In genomic region chr12:47236109-47236714, GRCh38 we compare ENCODE assay signal across 11 cellular contexts.
DNase-seq lines count a peak whose midpoint lies in the region; ATAC-seq and TF ChIP-seq lines count a peak whose summit lies in the region.
"Had no signal": no experiment of that assay in that cellular context is flagged by ENCODE, and none has a peak within 500 bp of the region (broad histone marks: within the 10 kb centered on the region; RNA-seq: fewer than 3 reads in every experiment).

No MANE protein-coding gene starts in this region.

- no peaks in the 10 kb centered on the region for H3K27me3 Mint-ChIP-seq in natural killer cell (ENCODE audit: low read depth in 2 of 2)
- H3K27me3 Mint-ChIP-seq in natural killer cell treated with Interleukin-12 subunit alpha and Interleukin-12 subunit beta and Interleukin-15 and Interleukin-18, amount 100 ng/mL, for 72 hours, result no peaks in the 10 kb centered on the region
- no peaks in the 10 kb centered on the region for H3K27me3 Mint-ChIP-seq in activated T-helper 17 cell treated with anti-CD3 and anti-CD28 coated beads, Interleukin-2, amount 50 U/mL, for 72 hours

- peak overlapping the region; percentile 35 to 63 for H3K27ac Mint-ChIP-seq in natural killer cell
- H3K27ac Mint-ChIP-seq in natural killer cell treated with Interleukin-12 subunit alpha and Interleukin-12 subunit beta and Interleukin-15 and Interleukin-18, amount 100 ng/mL, for 72 hours, result peak overlapping the region in 1 of 2 donors; percentile 51
- no peak overlapping the region for H3K27ac Mint-ChIP-seq in activated T-helper 17 cell treated with anti-CD3 and anti-CD28 coated beads, Interleukin-2, amount 50 U/mL, for 72 hours

- no peak overlapping the region for H3K4me3 Mint-ChIP-seq in natural killer cell
- H3K4me3 Mint-ChIP-seq in natural killer cell treated with Interleukin-12 subunit alpha and Interleukin-12 subunit beta and Interleukin-15 and Interleukin-18, amount 100 ng/mL, for 72 hours, result no peak overlapping the region
- H3K4me3 Mint-ChIP-seq in activated T-helper 17 cell treated with anti-CD3 and anti-CD28 coated beads, Interleukin-2, amount 50 U/mL, for 72 hours, result peak overlapping the region; percentile 9

- ATAC-seq in natural killer cell, result no peak
- ATAC-seq in natural killer cell treated with Interleukin-12 subunit alpha and Interleukin-12 subunit beta and Interleukin-15 and Interleukin-18, amount 100 ng/mL, for 72 hours, result no peak
- ATAC-seq in activated T-helper 17 cell treated with anti-CD3 and anti-CD28 coated beads, Interleukin-2, amount 50 U/mL, for 72 hours (replicated peaks), result no peak
- ATAC-seq in HG03135 (IDR thresholded peaks at IDR 0.05; ENCODE audit: unreplicated experiment), result no peak

- intact Hi-C loops in natural killer cell (cut with micrococcal nuclease), result no loop called here

- H3K9me3 Mint-ChIP-seq in natural killer cell, result no peaks in the 10 kb centered on the region
- no peaks in the 10 kb centered on the region for H3K9me3 Mint-ChIP-seq in natural killer cell treated with Interleukin-12 subunit alpha and Interleukin-12 subunit beta and Interleukin-15 and Interleukin-18, amount 100 ng/mL, for 72 hours
- H3K9me3 Mint-ChIP-seq in activated T-helper 17 cell treated with anti-CD3 and anti-CD28 coated beads, Interleukin-2, amount 50 U/mL, for 72 hours, result no peaks in the 10 kb centered on the region

- no peak for DNase-seq in natural killer cell
- no peak for DNase-seq in natural killer cell treated with Interleukin-12 subunit alpha and Interleukin-12 subunit beta and Interleukin-15 and Interleukin-18, amount 100 ng/mL, for 72 hours (ENCODE audit: low spot score)
- peak; percentile 79 to 90 for DNase-seq in foreskin fibroblast
- DNase-seq in SW480 (ENCODE audit: low spot score), result no peak
- DNase-seq in occipital lobe (lab: John Stamatoyannopoulos, UW), result no peak
- DNase-seq in medulla oblongata (ENCODE audit: extremely low spot score), result no peak
- DNase-seq: NCI-H1694 treated with DMSO at 0.1 percent for 48 hours, spleen, testis had no signal

- no peak for TF ChIP-seq CTCF in natural killer cell (IDR thresholded peaks at IDR 0.05)
- TF ChIP-seq CTCF in foreskin fibroblast (IDR thresholded peaks at IDR 0.05; ENCODE audit: low read depth, low read length), result no peak

- H3K36me3 Mint-ChIP-seq in natural killer cell, result peaks cover 9% of the 10 kb centered on the region
- peaks cover 9% of the 10 kb centered on the region for H3K36me3 Mint-ChIP-seq in natural killer cell treated with Interleukin-12 subunit alpha and Interleukin-12 subunit beta and Interleukin-15 and Interleukin-18, amount 100 ng/mL, for 72 hours
- peaks cover 71% of the 10 kb centered on the region for H3K36me3 Mint-ChIP-seq in activated T-helper 17 cell treated with anti-CD3 and anti-CD28 coated beads, Interleukin-2, amount 50 U/mL, for 72 hours (ENCODE audit: low read depth)

- H3K4me1 Mint-ChIP-seq in natural killer cell, result peaks cover 34 to 39% of the 10 kb centered on the region in 2 donors
- H3K4me1 Mint-ChIP-seq in natural killer cell treated with Interleukin-12 subunit alpha and Interleukin-12 subunit beta and Interleukin-15 and Interleukin-18, amount 100 ng/mL, for 72 hours (ENCODE audit: low read depth in 2 of 2), result peaks cover 35 to 38% of the 10 kb centered on the region in 2 donors
- peaks cover 28% of the 10 kb centered on the region for H3K4me1 Mint-ChIP-seq in activated T-helper 17 cell treated with anti-CD3 and anti-CD28 coated beads, Interleukin-2, amount 50 U/mL, for 72 hours

- no peak overlapping the region for H3K4me3 ChIP-seq in foreskin fibroblast (ENCODE audit: low read depth in 1 of 2, low read length in 2 of 2)
- H3K4me3 ChIP-seq: spleen had no signal

Comparison
In these comparisons a context has a peak if more than half of its experiments do, and no peak if none do; other contexts are left out.
1. DNase-seq: peak in foreskin fibroblast (2 of 2); none in natural killer cell (single experiment), natural killer cell treated with Interleukin-12 subunit alpha and Interleukin-12 subunit beta and Interleukin-15 and Interleukin-18, amount 100 ng/mL, for 72 hours (single experiment), SW480 (single experiment), occipital lobe (single experiment) and medulla oblongata (single experiment).